In genomic region chr2:96549967-96550786, GRCh38 we compare ENCODE assay signal across 9 cellular contexts. TPM values are rescaled to one million over a fixed set of nuclear protein-coding genes. Genes with fewer than 3 reads are reported as not detected.
DNase-seq lines count a peak whose midpoint lies in the region; ATAC-seq and TF ChIP-seq lines count a peak whose summit lies in the region.
"Had no signal": no experiment of that assay in that cellular context is flagged by ENCODE, and none has a peak within 500 bp of the region (broad histone marks: within the 10 kb centered on the region; RNA-seq: fewer than 3 reads in every experiment).

No MANE protein-coding gene starts in this region.

- H3K23ac ChIP-seq in trophoblast cell (ENCODE audit: low read length), result no peak overlapping the region

- TF ChIP-seq CTCF in esophagus muscularis mucosa (IDR thresholded peaks at IDR 0.05), result peak; percentile 34 to 69 (median 48)

- H3K36me3 ChIP-seq in NT2/D1 (ENCODE audit: insufficient read depth, insufficient read length, low read length), result peaks cover 43% of the 10 kb centered on the region
- H3K36me3 ChIP-seq in esophagus muscularis mucosa, result peaks cover 27 to 77% (median 64%) of the 10 kb centered on the region in 4 donors
- H3K36me3 ChIP-seq in trophoblast cell (ENCODE audit: control insufficient read depth in 1 of 2, insufficient read depth in 2 of 2, low read length in 2 of 2), result no peaks in the 10 kb centered on the region

- no peak overlapping the region for H3K4me2 ChIP-seq in trophoblast cell (ENCODE audit: low read length)

- peak; percentile 94 for DNase-seq in ELF-1 (ENCODE audit: low read depth, low spot score)
- DNase-seq in NT2/D1 (ENCODE audit: low read depth, low spot score), result no peak
- DNase-seq in esophagus muscularis mucosa (ENCODE audit: extremely low spot score), result no peak
- peak; percentile 52 to 77 for DNase-seq in trophoblast cell
- no peak for DNase-seq in SHP77 (lab: John Stamatoyannopoulos, UW)
- DNase-seq in stimulated activated CD8-positive, alpha-beta memory T cell treated with anti-CD3 and anti-CD28 coated beads, Interleukin-4, amount 100 ng/mL, for 48 hours, result no peak
- DNase-seq: NCI-H1105 treated with DMSO at 0.1 percent for 48 hours had no signal

- no peak overlapping the region for H2BK12ac ChIP-seq in trophoblast cell (ENCODE audit: low read length)

- H3K4ac ChIP-seq in trophoblast cell (ENCODE audit: low read depth, low read length), result no peak overlapping the region

- WGBS in esophagus muscularis mucosa, result 91% methylated on average over 30 of the region's 61 CpGs
- WGBS in trophoblast cell (ENCODE audit: extremely low coverage, insufficient coverage, insufficient read length), result no CpG with 5 or more reads among the region's 61 CpGs

- H3K9ac ChIP-seq in NT2/D1 (ENCODE audit: insufficient read length, low read depth) (peak overlapping the region; percentile 51), trophoblast cell (ENCODE audit: low read length) (no peak overlapping the region)

- H3K79me2 ChIP-seq in trophoblast cell (ENCODE audit: control insufficient read depth, insufficient read depth, low read length, poor library complexity), result no peaks in the 10 kb centered on the region

- no peaks in the 10 kb centered on the region for H3K27me3 ChIP-seq in NT2/D1 (ENCODE audit: insufficient read depth, insufficient read length)
- no peaks in the 10 kb centered on the region for H3K27me3 ChIP-seq in esophagus muscularis mucosa
- no peaks in the 10 kb centered on the region for H3K27me3 ChIP-seq in trophoblast cell (ENCODE audit: insufficient read depth, low read length)

- H4K91ac ChIP-seq in trophoblast cell (ENCODE audit: low read depth, low read length), result no peak overlapping the region

- no peak overlapping the region for H2AK5ac ChIP-seq in trophoblast cell (ENCODE audit: low read length)

- peaks cover 20% of the 10 kb centered on the region for H3K4me1 ChIP-seq in NT2/D1 (ENCODE audit: insufficient read depth, insufficient read length)
- peaks cover 17 to 49% (median 33%) of the 10 kb centered on the region in 4 donors for H3K4me1 ChIP-seq in esophagus muscularis mucosa
- peaks cover 2% of the 10 kb centered on the region in 2 experiments for H3K4me1 ChIP-seq in trophoblast cell (ENCODE audit: control insufficient read depth in 1 of 2, insufficient read depth in 2 of 2, low read length in 2 of 2)

- H3K27ac ChIP-seq in esophagus muscularis mucosa (replicated peaks in 1 of 4) (peak overlapping the region in 2 of 4 donors; percentile 8 to 34), trophoblast cell (ENCODE audit: low read depth, low read length) (no peak overlapping the region)

- H3K9me3 ChIP-seq in NT2/D1 (ENCODE audit: insufficient read depth, low read length) (peaks cover 9% of the 10 kb centered on the region; the same call in 1 of the 2 replicates), esophagus muscularis mucosa (no peaks in the 10 kb centered on the region), trophoblast cell (ENCODE audit: insufficient read depth, low read depth, low read length) (peaks cover 5% of the 10 kb centered on the region)

- H3K79me1 ChIP-seq in trophoblast cell (ENCODE audit: low read length), result no peaks in the 10 kb centered on the region

- no peak overlapping the region for H3K14ac ChIP-seq in trophoblast cell (ENCODE audit: low read length)

- no peak for ATAC-seq in HG03460 (IDR thresholded peaks at IDR 0.05; ENCODE audit: unreplicated experiment)
- no peak for ATAC-seq in GM19467 (IDR thresholded peaks at IDR 0.05; ENCODE audit: unreplicated experiment)

- H3K4me3 ChIP-seq in NT2/D1 (ENCODE audit: insufficient read length, low read depth) (no peak overlapping the region), esophagus muscularis mucosa (no peak overlapping the region), trophoblast cell (ENCODE audit: low read depth, low read length) (no peak overlapping the region)

- TF ChIP-seq EP300 in esophagus muscularis mucosa (IDR thresholded peaks at IDR 0.05), result no peak

- no peak for TF ChIP-seq POLR2A in esophagus muscularis mucosa (IDR thresholded peaks at IDR 0.05; ENCODE audit: low read depth)

- H2BK120ac ChIP-seq in trophoblast cell (ENCODE audit: insufficient read depth, low read length, poor library complexity), result no peak overlapping the region

- no peak overlapping the region for H3K18ac ChIP-seq in trophoblast cell (ENCODE audit: low read length)

- no peak overlapping the region for H2AFZ ChIP-seq in trophoblast cell (ENCODE audit: insufficient read depth, low read length, poor library complexity)

- H4K8ac ChIP-seq in trophoblast cell (ENCODE audit: low read depth, low read length), result no peak overlapping the region

- intact Hi-C loops in esophagus muscularis mucosa (cut with DNase I), result loop anchor here (5.0 kb wide), 2 partner anchors 38 to 143 kb away; no protein-coding TSS in a partner anchor

- H4K12ac ChIP-seq in trophoblast cell (ENCODE audit: low read depth, low read length), result no peak overlapping the region

- H2BK5ac ChIP-seq in trophoblast cell (ENCODE audit: low read depth, low read length, poor library complexity), result no peak overlapping the region

RNA-seq across cellular contexts. Expression of gene ARID5A, which starts 13.6 kb away (rescaled TPM):
- total RNA-seq in esophagus muscularis mucosa, result 100 to 1,000 TPM in 1 of 4 donors, 10 to 100 TPM in 3; 26.2 to 238 (median 70.7) TPM
- polyA plus RNA-seq in trophoblast cell (2013), result 1.3 and 1.4 TPM in 2 replicates

RNA-seq across cellular contexts. Expression of gene NEURL3, which starts 45.0 kb away (rescaled TPM):
- not detected for total RNA-seq in esophagus muscularis mucosa
- 0.47 and 0.51 TPM in 2 replicates for polyA plus RNA-seq in trophoblast cell (2013)

Comparison
In these comparisons a context has a peak if more than half of its experiments do, and no peak if none do; other contexts are left out.
1. DNase-seq: peak in ELF-1 (single experiment) and trophoblast cell (2 of 2); none in NT2/D1 (single experiment), esophagus muscularis mucosa (single experiment), SHP77 (0 of 2) and stimulated activated CD8-positive, alpha-beta memory T cell treated with anti-CD3 and anti-CD28 coated beads, Interleukin-4, amount 100 ng/mL, for 48 hours (single experiment).